12 cellular contexts compared by ENCODE assay signal in genomic region chr2:143525536-143525935, GRCh38.
A peak's percentile ranks its signal among the peaks of the same experiment; 100 is the strongest.
DNase-seq lines count a peak whose midpoint lies in the region; ATAC-seq and TF ChIP-seq lines count a peak whose summit lies in the region.
"Had no signal": no experiment of that assay in that cellular context is flagged by ENCODE, and none has a peak within 500 bp of the region (broad histone marks: within the 10 kb centered on the region; RNA-seq: fewer than 3 reads in every experiment).

No MANE protein-coding gene starts in this region.

- intact Hi-C loops in activated CD4-positive, alpha-beta T cell treated with anti-CD3 and anti-CD28 coated beads for 36 hours (cut with DNase I, micrococcal nuclease) = no loop called here
- intact Hi-C loops in left lung (cut with DNase I) (no loop called here), spleen (cut with DNase I; ENCODE audit: low total_unique reads) (no loop called here), Calu3 (cut with micrococcal nuclease; ENCODE audit: unreplicated experiment) (no loop called here)

- H3K4me3 Mint-ChIP-seq in activated CD4-positive, alpha-beta T cell treated with anti-CD3 and anti-CD28 coated beads for 36 hours = no peak overlapping the region
- H3K4me3 Mint-ChIP-seq in activated naive CD8-positive, alpha-beta T cell = peak overlapping the region; percentile 11
- no peak overlapping the region for H3K4me3 Mint-ChIP-seq in Calu3 (ENCODE audit: low read depth, unreplicated experiment)
- H3K4me3 Mint-ChIP-seq: stimulated activated naive CD8-positive, alpha-beta T cell treated with anti-CD3 and anti-CD28 coated beads, Interleukin-15, amount 100 ng/mL, for 72 hours had no signal

- TF ChIP-seq POLR2A in spleen (IDR thresholded peaks at IDR 0.05) = no peak

- peak; percentile 23 for ATAC-seq in activated CD4-positive, alpha-beta T cell treated with anti-CD3 and anti-CD28 coated beads for 36 hours
- no peak for ATAC-seq in left lung
- ATAC-seq in esophagus mucosa = no peak
- ATAC-seq: foreskin keratinocyte; stimulated activated naive CD8-positive, alpha-beta T cell treated with anti-CD3 and anti-CD28 coated beads, Interleukin-15, amount 100 ng/mL, for 72 hours had no signal

- peak overlapping the region; percentile 56 for H3K27ac Mint-ChIP-seq in activated CD4-positive, alpha-beta T cell treated with anti-CD3 and anti-CD28 coated beads for 36 hours
- peak overlapping the region; percentile 86 for H3K27ac Mint-ChIP-seq in activated naive CD8-positive, alpha-beta T cell
- H3K27ac Mint-ChIP-seq in Calu3 (ENCODE audit: unreplicated experiment) = no peak overlapping the region

- in situ Hi-C loops in KBM-7 (cut with MboI; ENCODE audit: low pct_unique_long_range_greater_than_20kb, low sequenced_read_pairs) = no loop called here

- TF ChIP-seq CTCF in left lung (IDR thresholded peaks at IDR 0.05) (no peak), spleen (IDR thresholded peaks at IDR 0.05 in 8 of 11, conservative IDR thresholded peaks at IDR 0.05 in 3 of 11) (no peak), Calu3 (IDR thresholded peaks at IDR 0.05; ENCODE audit: unreplicated experiment) (no peak)

- CTCF ChIA-PET in activated CD4-positive, alpha-beta T cell treated with anti-CD3 and anti-CD28 coated beads for 36 hours (lab: Charles Lee) = interaction anchor here (0.5 kb wide), 1 partner anchor 63 kb away, joined by 3 read pairs; no protein-coding TSS in a partner anchor
- CTCF ChIA-PET in Calu3 (lab: Charles Lee) = no interaction called here

- peaks cover 54% of the 10 kb centered on the region for H3K4me1 Mint-ChIP-seq in activated CD4-positive, alpha-beta T cell treated with anti-CD3 and anti-CD28 coated beads for 36 hours
- H3K4me1 Mint-ChIP-seq in activated naive CD8-positive, alpha-beta T cell (ENCODE audit: low read depth) = peaks cover 76% of the 10 kb centered on the region
- no peaks in the 10 kb centered on the region for H3K4me1 Mint-ChIP-seq in Calu3 (ENCODE audit: low read depth, unreplicated experiment)

- H3K36me3 ChIP-seq in left lung (no peaks in the 10 kb centered on the region), spleen (peaks cover 0 to 42% (median 5%) of the 10 kb centered on the region in 6 donors)
- H3K36me3 ChIP-seq: cardiac muscle cell had no signal

- no peak for DNase-seq in activated CD4-positive, alpha-beta T cell treated with anti-CD3 and anti-CD28 coated beads for 36 hours
- no peak for DNase-seq in activated CD4-positive, alpha-beta T cell treated with anti-CD3 and anti-CD28 coated beads, Interleukin-2, amount 50 U/mL, for 1 hour
- peak in 1 of 2 donors; percentile 9 for DNase-seq in left lung
- DNase-seq in spleen = no peak
- DNase-seq in KBM-7 = no peak
- no peak for DNase-seq in Calu3
- DNase-seq: foreskin keratinocyte; NCI-H446; stimulated activated naive CD8-positive, alpha-beta T cell treated with anti-CD3 and anti-CD28 coated beads, Interleukin-15, amount 100 ng/mL, for 72 hours had no signal

- no peaks in the 10 kb centered on the region for H3K27me3 Mint-ChIP-seq in activated CD4-positive, alpha-beta T cell treated with anti-CD3 and anti-CD28 coated beads for 36 hours
- H3K27me3 Mint-ChIP-seq in activated naive CD8-positive, alpha-beta T cell = no peaks in the 10 kb centered on the region
- H3K27me3 Mint-ChIP-seq in Calu3 (ENCODE audit: unreplicated experiment) = no peaks in the 10 kb centered on the region
- H3K27me3 Mint-ChIP-seq: stimulated activated naive CD8-positive, alpha-beta T cell treated with anti-CD3 and anti-CD28 coated beads, Interleukin-15, amount 100 ng/mL, for 72 hours had no signal

- H3K4me1 ChIP-seq in left lung = peaks cover 0 to 4% of the 10 kb centered on the region in 2 donors
- peaks cover 0 to 49% (median 17%) of the 10 kb centered on the region in 6 donors for H3K4me1 ChIP-seq in spleen
- H3K4me1 ChIP-seq: foreskin keratinocyte had no signal

- peaks cover 32% of the 10 kb centered on the region for H3K36me3 Mint-ChIP-seq in activated CD4-positive, alpha-beta T cell treated with anti-CD3 and anti-CD28 coated beads for 36 hours (ENCODE audit: low read depth)
- H3K36me3 Mint-ChIP-seq in activated naive CD8-positive, alpha-beta T cell = peaks cover 32% of the 10 kb centered on the region
- no peaks in the 10 kb centered on the region for H3K36me3 Mint-ChIP-seq in Calu3 (ENCODE audit: insufficient read depth, unreplicated experiment)

- H3K9me3 Mint-ChIP-seq in activated CD4-positive, alpha-beta T cell treated with anti-CD3 and anti-CD28 coated beads for 36 hours (ENCODE audit: low read depth) = no peaks in the 10 kb centered on the region
- H3K9me3 Mint-ChIP-seq in activated naive CD8-positive, alpha-beta T cell (ENCODE audit: low read depth) = peaks cover 9% of the 10 kb centered on the region
- H3K9me3 Mint-ChIP-seq in Calu3 (ENCODE audit: low read depth, unreplicated experiment) = no peaks in the 10 kb centered on the region

- H3K4me3 ChIP-seq in left lung (no peak overlapping the region), spleen (no peak overlapping the region)
- H3K4me3 ChIP-seq: cardiac muscle cell had no signal

- BruUV-seq in Calu3 (replicated peaks; lab: Mats Ljungman, UMichigan) = no TSS peak

- H3K27me3 ChIP-seq in left lung (no peaks in the 10 kb centered on the region), spleen (replicated peaks in 1 of 7) (no peaks in the 10 kb centered on the region)
- H3K27me3 ChIP-seq: cardiac muscle cell, foreskin keratinocyte had no signal

- H3K27ac ChIP-seq in left lung = peak overlapping the region; percentile 24 to 69
- H3K27ac ChIP-seq in spleen = peak overlapping the region in 6 of 8 donors; percentile 27 to 62 (median 44)
- H3K27ac ChIP-seq: cardiac muscle cell, foreskin keratinocyte had no signal

- WGBS in spleen, 5 donors = 36 to 50% (median 44%) methylated on average over 3 of the region's 3 CpGs

- H3K9me3 ChIP-seq in left lung = no peaks in the 10 kb centered on the region
- H3K9me3 ChIP-seq in spleen = no peaks in the 10 kb centered on the region

- POLR2A ChIA-PET in activated CD4-positive, alpha-beta T cell treated with anti-CD3 and anti-CD28 coated beads for 36 hours (lab: Charles Lee) = no interaction called here
